Comparison of ENCODE assay signal across 28 cellular contexts in the genomic region with DNA sequence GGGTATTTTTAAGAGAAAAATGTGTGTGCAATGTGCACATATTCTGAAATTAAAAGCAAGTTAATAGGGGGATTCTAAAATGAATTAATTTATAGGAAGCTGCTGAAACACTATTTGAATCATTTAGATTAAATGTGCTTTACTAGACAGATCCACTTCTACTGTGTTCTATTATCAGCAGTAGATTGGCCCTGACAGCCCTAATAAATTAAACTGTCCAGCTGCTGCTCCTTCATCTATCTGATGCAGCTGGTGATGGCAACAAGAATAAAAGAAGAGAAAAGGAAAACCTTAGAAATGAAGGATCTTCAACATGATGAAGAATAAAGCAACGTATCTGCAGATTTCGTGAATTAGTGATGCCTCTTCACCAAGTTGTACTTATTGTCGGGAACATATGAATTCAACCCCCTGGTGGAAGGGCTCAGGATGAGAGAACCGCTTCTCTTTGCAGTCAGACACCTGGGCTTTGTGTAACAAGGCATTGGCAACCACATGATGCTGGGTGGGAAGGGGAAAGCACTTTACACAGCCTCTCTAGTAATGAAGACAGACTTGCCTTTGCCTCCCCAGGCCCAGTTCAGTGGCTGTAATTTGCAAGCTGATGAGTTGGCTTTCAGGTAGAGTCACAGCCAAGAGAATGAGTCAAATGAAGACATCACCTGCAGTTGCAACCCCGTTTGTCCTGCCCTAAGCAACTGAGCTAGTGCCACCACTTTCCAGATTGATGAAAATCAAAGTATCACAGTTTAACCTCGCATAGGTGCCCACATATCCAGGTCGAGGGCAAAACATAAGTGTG.
DNase-seq lines count a peak whose midpoint lies in the region; ATAC-seq and TF ChIP-seq lines count a peak whose summit lies in the region.
"Had no signal": no experiment of that assay in that cellular context is flagged by ENCODE, and none has a peak within 500 bp of the region (broad histone marks: within the 10 kb centered on the region; RNA-seq: fewer than 3 reads in every experiment).

No MANE protein-coding gene starts in this region.

- no peaks in the 10 kb centered on the region for H3K79me2 ChIP-seq in GM23338 (replicated peaks; ENCODE audit: insufficient read depth)
- no peaks in the 10 kb centered on the region for H3K79me2 ChIP-seq in Loucy (ENCODE audit: insufficient read depth, low read length)
- no peaks in the 10 kb centered on the region for H3K79me2 ChIP-seq in neural cell (replicated peaks; ENCODE audit: insufficient read depth, low read length)
- H3K79me2 ChIP-seq: hepatocyte, parathyroid adenoma had no signal

- H3K36me3 ChIP-seq in GM23338 (ENCODE audit: insufficient read depth), result no peaks in the 10 kb centered on the region
- H3K36me3 ChIP-seq in Loucy (ENCODE audit: insufficient read depth, low read length), result no peaks in the 10 kb centered on the region
- no peaks in the 10 kb centered on the region for H3K36me3 ChIP-seq in neural cell (ENCODE audit: insufficient read depth, low read length)
- H3K36me3 ChIP-seq: gastrocnemius medialis, sigmoid colon, SJCRH30, thyroid gland had no signal

- no peaks in the 10 kb centered on the region for H3K27me3 Mint-ChIP-seq in GM23338 (ENCODE audit: insufficient read depth, low read depth, poor library complexity)
- peaks cover 2% of the 10 kb centered on the region for H3K27me3 Mint-ChIP-seq in WTC11 (ENCODE audit: low read depth)
- peaks cover 0 to 16% of the 10 kb centered on the region in 2 donors for H3K27me3 Mint-ChIP-seq in natural killer cell (ENCODE audit: low read depth in 2 of 2)
- H3K27me3 Mint-ChIP-seq: activated CD8-positive, alpha-beta T cell treated with anti-CD3 and anti-CD28 coated beads for 36 hours; stimulated activated naive CD8-positive, alpha-beta T cell treated with anti-CD3 and anti-CD28 coated beads, Interleukin-15, Interleukin-2, amounts not matched to agents 100 ng/mL and 50 ng/mL, for 24 hours had no signal

- H3K27me3 ChIP-seq in GM23338 (ENCODE audit: insufficient read depth) (no peaks in the 10 kb centered on the region), Loucy (ENCODE audit: insufficient read depth, low read length, poor library complexity, severe bottlenecking) (no peaks in the 10 kb centered on the region), neural cell (ENCODE audit: insufficient read depth, low read depth, low read length) (no peaks in the 10 kb centered on the region)
- H3K27me3 ChIP-seq: gastrocnemius medialis, hepatocyte, sigmoid colon, thyroid gland had no signal

- intact Hi-C loops in natural killer cell (cut with micrococcal nuclease), result no loop called here

- H3K4me3 ChIP-seq in GM23338 (no peak overlapping the region), Loucy (ENCODE audit: low read length, poor library complexity, severe bottlenecking) (no peak overlapping the region), neural cell (ENCODE audit: low read length) (no peak overlapping the region)
- H3K4me3 ChIP-seq: gastrocnemius medialis, hepatocyte, sigmoid colon, SJCRH30, thyroid gland had no signal

- H3K4me3 Mint-ChIP-seq in GM23338 (no peak overlapping the region), WTC11 (no peak overlapping the region), natural killer cell (no peak overlapping the region)
- H3K4me3 Mint-ChIP-seq: activated CD8-positive, alpha-beta T cell treated with anti-CD3 and anti-CD28 coated beads for 36 hours; activated naive CD8-positive, alpha-beta T cell treated with anti-CD3 and anti-CD28 coated beads, Interleukin-2, amount 50 U/mL, for 24 hours; naive thymus-derived CD4-positive, alpha-beta T cell; stimulated activated naive CD8-positive, alpha-beta T cell treated with anti-CD3 and anti-CD28 coated beads, Interleukin-15, Interleukin-2, amounts not matched to agents 100 ng/mL and 50 ng/mL, for 24 hours had no signal

- TF ChIP-seq CTCF in GM23338 (conservative IDR thresholded peaks at IDR 0.05; ENCODE audit: low read depth in 2 of 2) (peak in 1 of 2 experiments; percentile 18; a peak in 2 of 4 replicates), Loucy (conservative IDR thresholded peaks at IDR 0.05; ENCODE audit: low read length) (peak; percentile 48), WTC11 (IDR thresholded peaks at IDR 0.05) (no peak), neural cell (IDR thresholded peaks at IDR 0.05; ENCODE audit: poor library complexity, severe bottlenecking) (no peak), natural killer cell (IDR thresholded peaks at IDR 0.05) (no peak)

- DNase-seq in GM23338 (ENCODE audit: low spot score) (peak; percentile 44), WTC11 (ENCODE audit: low spot score) (no peak), natural killer cell (no peak), HuH-7.5 (ENCODE audit: low spot score) (no peak), NK-92 (lab: John Stamatoyannopoulos, UW; ENCODE audit: unreplicated experiment) (no peak), SIG-M5 (lab: John Stamatoyannopoulos, UW) (no peak)
- DNase-seq: activated CD4-positive, alpha-beta T cell treated with anti-CD3 and anti-CD28 coated beads for 1 hour; activated CD8-positive, alpha-beta T cell treated with anti-CD3 and anti-CD28 coated beads for 36 hours; activated effector memory CD4-positive, alpha-beta T cell treated with Interleukin-2 at 50 U/mL for 16 hours; activated naive CD8-positive, alpha-beta T cell treated with anti-CD3 and anti-CD28 coated beads, Interleukin-2, amount 50 U/mL, for 24 hours; activated T-cell treated with anti-CD3 and anti-CD28 coated beads for 4 hours; gastrocnemius medialis; HCEC 1CT; naive thymus-derived CD4-positive, alpha-beta T cell; NCI-H226; NCI-H82; sigmoid colon; SJCRH30; T-helper 1 cell; thyroid gland had no signal

- POLR2A ChIA-PET in WTC11 (lab: Charles Lee), result no interaction called here

- no peak overlapping the region for H3K27ac Mint-ChIP-seq in GM23338
- H3K27ac Mint-ChIP-seq in WTC11, result no peak overlapping the region
- H3K27ac Mint-ChIP-seq in natural killer cell, result no peak overlapping the region
- H3K27ac Mint-ChIP-seq: activated CD8-positive, alpha-beta T cell treated with anti-CD3 and anti-CD28 coated beads for 36 hours; activated naive CD8-positive, alpha-beta T cell treated with anti-CD3 and anti-CD28 coated beads, Interleukin-2, amount 50 U/mL, for 24 hours; naive thymus-derived CD4-positive, alpha-beta T cell; stimulated activated naive CD8-positive, alpha-beta T cell treated with anti-CD3 and anti-CD28 coated beads, Interleukin-15, Interleukin-2, amounts not matched to agents 100 ng/mL and 50 ng/mL, for 24 hours had no signal

- H3K9me3 ChIP-seq in Loucy (ENCODE audit: insufficient read depth, low read depth, low read length) (no peaks in the 10 kb centered on the region), neural cell (ENCODE audit: low read length) (peaks cover 3% of the 10 kb centered on the region)
- H3K9me3 ChIP-seq: gastrocnemius medialis, sigmoid colon, SJCRH30, thyroid gland had no signal

- H3K4me2 ChIP-seq in GM23338 (no peak overlapping the region), Loucy (ENCODE audit: low read depth, low read length, poor library complexity, severe bottlenecking) (no peak overlapping the region), neural cell (ENCODE audit: low read length) (no peak overlapping the region)
- H3K4me2 ChIP-seq: hepatocyte had no signal

- TF ChIP-seq EP300 in neural cell (conservative IDR thresholded peaks at IDR 0.05; ENCODE audit: poor library complexity, severe bottlenecking), result no peak

- no peaks in the 10 kb centered on the region for H3K4me1 ChIP-seq in GM23338 (ENCODE audit: insufficient read depth)
- H3K4me1 ChIP-seq in Loucy (ENCODE audit: insufficient read depth, low read length, poor library complexity, severe bottlenecking), result peaks cover 12% of the 10 kb centered on the region
- H3K4me1 ChIP-seq: gastrocnemius medialis, parathyroid adenoma, sigmoid colon, SJCRH30 had no signal

- H3F3A ChIP-seq in GM23338 (replicated peaks; ENCODE audit: low read depth) (no peaks in the 10 kb centered on the region), Loucy (ENCODE audit: low read depth) (no peaks in the 10 kb centered on the region), neural cell (ENCODE audit: insufficient read depth, low read length, poor library complexity, severe bottlenecking) (no peaks in the 10 kb centered on the region)

- H2AFZ ChIP-seq in GM23338, result no peak overlapping the region
- peak overlapping the region; percentile 52 for H2AFZ ChIP-seq in Loucy (ENCODE audit: low read length)
- H2AFZ ChIP-seq in neural cell (ENCODE audit: low read depth, low read length), result peak overlapping the region; percentile 56
- H2AFZ ChIP-seq: hepatocyte, parathyroid adenoma had no signal

- H4K20me1 ChIP-seq in GM23338 (replicated peaks; ENCODE audit: insufficient read depth) (no peaks in the 10 kb centered on the region), Loucy (ENCODE audit: insufficient read depth, low read length, poor library complexity, severe bottlenecking) (no peaks in the 10 kb centered on the region), neural cell (ENCODE audit: insufficient read depth) (no peaks in the 10 kb centered on the region)

- no peaks in the 10 kb centered on the region for H3K9me2 ChIP-seq in GM23338 (ENCODE audit: insufficient read depth)
- H3K9me2 ChIP-seq in Loucy (replicated peaks; ENCODE audit: low read depth, low read length), result no peaks in the 10 kb centered on the region
- H3K9me2 ChIP-seq in neural cell (ENCODE audit: insufficient read depth, low read length), result no peaks in the 10 kb centered on the region

- H3K4me1 Mint-ChIP-seq in GM23338 (peaks cover 12% of the 10 kb centered on the region), WTC11 (peaks cover 10% of the 10 kb centered on the region), natural killer cell (no peaks in the 10 kb centered on the region)
- H3K4me1 Mint-ChIP-seq: activated naive CD8-positive, alpha-beta T cell treated with anti-CD3 and anti-CD28 coated beads, Interleukin-2, amount 50 U/mL, for 24 hours; naive thymus-derived CD4-positive, alpha-beta T cell had no signal

- H3K9me3 Mint-ChIP-seq in GM23338 (peaks cover 7% of the 10 kb centered on the region; the same call in 2 of the 3 replicates), WTC11 (peaks cover 13% of the 10 kb centered on the region), natural killer cell (no peaks in the 10 kb centered on the region)
- H3K9me3 Mint-ChIP-seq: activated CD8-positive, alpha-beta T cell treated with anti-CD3 and anti-CD28 coated beads for 36 hours; activated naive CD8-positive, alpha-beta T cell treated with anti-CD3 and anti-CD28 coated beads, Interleukin-2, amount 50 U/mL, for 24 hours; naive thymus-derived CD4-positive, alpha-beta T cell; stimulated activated naive CD8-positive, alpha-beta T cell treated with anti-CD3 and anti-CD28 coated beads, Interleukin-15, Interleukin-2, amounts not matched to agents 100 ng/mL and 50 ng/mL, for 24 hours had no signal

- H3K27ac ChIP-seq in GM23338 (ENCODE audit: low read depth), result no peak overlapping the region
- H3K27ac ChIP-seq in neural cell (ENCODE audit: low read length), result no peak overlapping the region
- H3K27ac ChIP-seq: C4-2B, gastrocnemius medialis, hepatocyte, parathyroid adenoma, sigmoid colon, SJCRH30, thyroid gland had no signal

- ATAC-seq in GM23338 (peak; percentile 63), WTC11 (peak; percentile 69), natural killer cell (no peak)
- ATAC-seq: activated CD8-positive, alpha-beta T cell treated with anti-CD3 and anti-CD28 coated beads for 36 hours; activated naive CD8-positive, alpha-beta T cell treated with anti-CD3 and anti-CD28 coated beads, Interleukin-2, amount 50 U/mL, for 24 hours; esophagus mucosa; gastrocnemius medialis; left lobe of liver; naive thymus-derived CD4-positive, alpha-beta T cell had no signal

- CTCF ChIA-PET in WTC11 (lab: Charles Lee), result interaction anchor here (1.1 to 4.3 kb wide), 8 partner anchors 9 to 201 kb away, joined by 3 to 102 read pairs (median 22); partner anchors contain the start of gene LAMP5

- TF ChIP-seq RAD21 in neural cell (conservative IDR thresholded peaks at IDR 0.05), result no peak

- H3K9ac ChIP-seq in Loucy (ENCODE audit: low read depth, low read length, poor library complexity, severe bottlenecking) (peak overlapping the region; percentile 1), neural cell (ENCODE audit: low read length) (no peak overlapping the region)
- H3K9ac ChIP-seq: parathyroid adenoma had no signal

- H3K36me3 Mint-ChIP-seq in GM23338 (ENCODE audit: low read depth) (peaks cover 8% of the 10 kb centered on the region; the same call in 1 of the 3 replicates), WTC11 (no peaks in the 10 kb centered on the region), natural killer cell (no peaks in the 10 kb centered on the region)
- H3K36me3 Mint-ChIP-seq: naive thymus-derived CD4-positive, alpha-beta T cell had no signal

Comparison
In these comparisons a context has a peak if more than half of its experiments do, and no peak if none do; other contexts are left out.
1. ATAC-seq: peak in GM23338 (single experiment) and WTC11 (single experiment); none in natural killer cell (0 of 3).